In the genomic region with DNA sequence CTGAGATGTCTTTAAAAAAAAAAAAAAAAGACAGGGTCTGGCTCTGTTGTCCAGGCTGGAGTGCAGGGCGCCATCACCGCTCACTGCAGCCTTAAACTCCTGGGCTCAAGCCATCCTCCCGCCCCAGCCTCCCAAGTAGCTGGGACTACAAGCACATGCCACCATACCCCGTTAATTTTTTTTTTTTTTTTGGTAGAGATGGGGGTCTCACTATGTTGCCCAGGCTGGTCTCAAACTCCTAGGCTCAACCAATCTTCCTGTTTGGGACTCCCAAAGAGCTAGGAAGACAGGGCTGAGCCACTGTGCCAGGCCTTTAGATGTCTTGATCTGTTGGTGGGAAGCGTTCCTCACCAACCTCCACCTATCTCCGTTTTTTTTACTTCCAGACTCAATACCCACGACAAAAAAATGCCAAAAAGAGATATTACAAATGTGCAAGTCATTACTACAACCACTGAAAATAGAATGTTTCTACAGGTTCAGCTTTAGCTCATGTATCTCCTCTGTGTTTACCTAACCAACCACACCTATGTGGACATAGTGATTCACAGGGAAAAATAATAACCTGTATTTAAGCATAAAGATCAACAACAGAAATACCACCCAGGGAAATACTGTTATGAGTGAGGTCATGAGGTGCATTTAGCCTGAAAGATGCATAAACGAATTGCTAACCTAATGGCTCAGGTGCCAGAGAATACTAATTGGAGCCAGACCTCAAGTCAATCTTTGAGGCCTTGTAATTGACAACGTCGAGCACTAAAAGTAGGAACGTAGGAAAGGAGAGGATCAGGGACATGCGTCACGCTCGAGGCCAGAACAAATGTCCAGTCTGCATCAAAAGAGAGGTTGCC, we compare ENCODE assay signal across 1 cellular context.
A peak's percentile ranks its signal among the peaks of the same experiment; 100 is the strongest.
TF ChIP-seq lines count a peak whose summit lies in the region.

No MANE protein-coding gene starts in this region.

TF ChIP-seq in HepG2, 621 proteins besides CTCF, POLR2A, EP300 and RAD21 (continued from another document and continues in another):
- peak; percentile 99 for TF ChIP-seq SMARCE1 (IDR thresholded peaks at IDR 0.05; ENCODE audit: borderline replicate concordance)
- TF ChIP-seq TBX3 (IDR thresholded peaks at IDR 0.05; ENCODE audit: borderline replicate concordance), result peak; percentile 97
- peak; percentile 22 for TF ChIP-seq SKI (IDR thresholded peaks at IDR 0.05; ENCODE audit: partially characterized antibody)
- TF ChIP-seq CCAR2 (optimal IDR thresholded peaks at IDR 0.05; ENCODE audit: low read depth, low read length), result no peak
- TF ChIP-seq HDAC2 (CRISPR knock-in tag; IDR thresholded peaks at IDR 0.05), result peak; percentile 75
- TF ChIP-seq, protein P1, sequence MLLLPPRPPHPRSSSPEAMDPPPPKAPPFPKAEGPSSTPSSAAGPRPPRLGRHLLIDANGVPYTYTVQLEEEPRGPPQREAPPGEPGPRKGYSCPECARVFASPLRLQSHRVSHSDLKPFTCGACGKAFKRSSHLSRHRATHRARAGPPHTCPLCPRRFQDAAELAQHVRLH (CRISPR knock-in tag; IDR thresholded peaks at IDR 0.05; ENCODE audit: borderline replicate concordance, low read depth), result no peak
- peak; percentile 81 for TF ChIP-seq BCL6 (CRISPR knock-in tag; IDR thresholded peaks at IDR 0.05)
- TF ChIP-seq ZNF432 (CRISPR knock-in tag; IDR thresholded peaks at IDR 0.05; ENCODE audit: borderline replicate concordance), result no peak
- TF ChIP-seq DRAP1 (CRISPR knock-in tag; IDR thresholded peaks at IDR 0.05), result no peak
- no peak for TF ChIP-seq ZUFSP (CRISPR knock-in tag; IDR thresholded peaks at IDR 0.05; ENCODE audit: borderline replicate concordance)
- no peak for TF ChIP-seq ZNF263 (CRISPR knock-in tag; IDR thresholded peaks at IDR 0.05)
- TF ChIP-seq MYC (CRISPR knock-in tag; IDR thresholded peaks at IDR 0.05; ENCODE audit: borderline replicate concordance), result no peak
- no peak for TF ChIP-seq ELK4 (CRISPR knock-in tag; IDR thresholded peaks at IDR 0.05; ENCODE audit: borderline replicate concordance)
- TF ChIP-seq RORA (CRISPR knock-in tag; IDR thresholded peaks at IDR 0.05), result 0 out of 2 replicates have a peak, but pooled peaks have one; percentile 26
- no peak for TF ChIP-seq TEF (CRISPR knock-in tag; IDR thresholded peaks at IDR 0.05)
- TF ChIP-seq ZFP36L1 (CRISPR knock-in tag; IDR thresholded peaks at IDR 0.05), result peak; percentile 61; the same call in 1 of the 2 replicates
- no peak for TF ChIP-seq ZNF329 (CRISPR knock-in tag; IDR thresholded peaks at IDR 0.05; ENCODE audit: low read depth)
- no peak for TF ChIP-seq ZSCAN25 (CRISPR knock-in tag; IDR thresholded peaks at IDR 0.05)
- 0 out of 2 replicates have a peak, but pooled peaks have one; percentile 43 for TF ChIP-seq ZFX (CRISPR knock-in tag; IDR thresholded peaks at IDR 0.05; ENCODE audit: low read depth)
- TF ChIP-seq ETV5 (CRISPR knock-in tag; IDR thresholded peaks at IDR 0.05; ENCODE audit: borderline replicate concordance), result peak; percentile 35; the same call in 1 of the 2 replicates
- TF ChIP-seq SMAD9 (CRISPR knock-in tag; IDR thresholded peaks at IDR 0.05), result no peak
- TF ChIP-seq, protein P2, sequence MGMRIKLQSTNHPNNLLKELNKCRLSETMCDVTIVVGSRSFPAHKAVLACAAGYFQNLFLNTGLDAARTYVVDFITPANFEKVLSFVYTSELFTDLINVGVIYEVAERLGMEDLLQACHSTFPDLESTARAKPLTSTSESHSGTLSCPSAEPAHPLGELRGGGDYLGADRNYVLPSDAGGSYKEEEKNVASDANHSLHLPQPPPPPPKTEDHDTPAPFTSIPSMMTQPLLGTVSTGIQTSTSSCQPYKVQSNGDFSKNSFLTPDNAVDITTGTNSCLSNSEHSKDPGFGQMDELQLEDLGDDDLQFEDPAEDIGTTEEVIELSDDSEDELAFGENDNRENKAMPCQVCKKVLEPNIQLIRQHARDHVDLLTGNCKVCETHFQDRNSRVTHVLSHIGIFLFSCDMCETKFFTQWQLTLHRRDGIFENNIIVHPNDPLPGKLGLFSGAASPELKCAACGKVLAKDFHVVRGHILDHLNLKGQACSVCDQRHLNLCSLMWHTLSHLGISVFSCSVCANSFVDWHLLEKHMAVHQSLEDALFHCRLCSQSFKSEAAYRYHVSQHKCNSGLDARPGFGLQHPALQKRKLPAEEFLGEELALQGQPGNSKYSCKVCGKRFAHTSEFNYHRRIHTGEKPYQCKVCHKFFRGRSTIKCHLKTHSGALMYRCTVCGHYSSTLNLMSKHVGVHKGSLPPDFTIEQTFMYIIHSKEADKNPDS (CRISPR knock-in tag; IDR thresholded peaks at IDR 0.05), result peak; percentile 58; the same call in 1 of the 2 replicates
- peak; percentile 71; the same call in 1 of the 2 replicates for TF ChIP-seq ZNF503 (CRISPR knock-in tag; IDR thresholded peaks at IDR 0.05)
- TF ChIP-seq SIX4 (CRISPR knock-in tag; IDR thresholded peaks at IDR 0.05), result peak; percentile 40; the same call in 1 of the 2 replicates
- TF ChIP-seq SOX5 (CRISPR knock-in tag; IDR thresholded peaks at IDR 0.05; ENCODE audit: borderline replicate concordance), result peak; percentile 81; the same call in 1 of the 2 replicates
- TF ChIP-seq, protein P3, sequence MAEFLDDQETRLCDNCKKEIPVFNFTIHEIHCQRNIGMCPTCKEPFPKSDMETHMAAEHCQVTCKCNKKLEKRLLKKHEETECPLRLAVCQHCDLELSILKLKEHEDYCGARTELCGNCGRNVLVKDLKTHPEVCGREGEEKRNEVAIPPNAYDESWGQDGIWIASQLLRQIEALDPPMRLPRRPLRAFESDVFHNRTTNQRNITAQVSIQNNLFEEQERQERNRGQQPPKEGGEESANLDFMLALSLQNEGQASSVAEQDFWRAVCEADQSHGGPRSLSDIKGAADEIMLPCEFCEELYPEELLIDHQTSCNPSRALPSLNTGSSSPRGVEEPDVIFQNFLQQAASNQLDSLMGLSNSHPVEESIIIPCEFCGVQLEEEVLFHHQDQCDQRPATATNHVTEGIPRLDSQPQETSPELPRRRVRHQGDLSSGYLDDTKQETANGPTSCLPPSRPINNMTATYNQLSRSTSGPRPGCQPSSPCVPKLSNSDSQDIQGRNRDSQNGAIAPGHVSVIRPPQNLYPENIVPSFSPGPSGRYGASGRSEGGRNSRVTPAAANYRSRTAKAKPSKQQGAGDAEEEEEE (CRISPR knock-in tag; IDR thresholded peaks at IDR 0.05; ENCODE audit: borderline replicate concordance), result no peak
- TF ChIP-seq TFAP4 (IDR thresholded peaks at IDR 0.05; ENCODE audit: borderline replicate concordance, low read depth), result peak; percentile 49; the same call in 1 of the 2 replicates
- TF ChIP-seq TBX2 (CRISPR knock-in tag; IDR thresholded peaks at IDR 0.05; ENCODE audit: borderline replicate concordance), result peak; percentile 55; the same call in 1 of the 2 replicates
- TF ChIP-seq, protein P4, sequence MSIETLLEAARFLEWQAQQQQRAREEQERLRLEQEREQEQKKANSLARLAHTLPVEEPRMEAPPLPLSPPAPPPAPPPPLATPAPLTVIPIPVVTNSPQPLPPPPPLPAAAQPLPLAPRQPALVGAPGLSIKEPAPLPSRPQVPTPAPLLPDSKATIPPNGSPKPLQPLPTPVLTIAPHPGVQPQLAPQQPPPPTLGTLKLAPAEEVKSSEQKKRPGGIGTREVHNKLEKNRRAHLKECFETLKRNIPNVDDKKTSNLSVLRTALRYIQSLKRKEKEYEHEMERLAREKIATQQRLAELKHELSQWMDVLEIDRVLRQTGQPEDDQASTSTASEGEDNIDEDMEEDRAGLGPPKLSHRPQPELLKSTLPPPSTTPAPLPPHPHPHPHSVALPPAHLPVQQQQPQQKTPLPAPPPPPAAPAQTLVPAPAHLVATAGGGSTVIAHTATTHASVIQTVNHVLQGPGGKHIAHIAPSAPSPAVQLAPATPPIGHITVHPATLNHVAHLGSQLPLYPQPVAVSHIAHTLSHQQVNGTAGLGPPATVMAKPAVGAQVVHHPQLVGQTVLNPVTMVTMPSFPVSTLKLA (IDR thresholded peaks at IDR 0.05), result no peak
- TF ChIP-seq, protein P5, sequence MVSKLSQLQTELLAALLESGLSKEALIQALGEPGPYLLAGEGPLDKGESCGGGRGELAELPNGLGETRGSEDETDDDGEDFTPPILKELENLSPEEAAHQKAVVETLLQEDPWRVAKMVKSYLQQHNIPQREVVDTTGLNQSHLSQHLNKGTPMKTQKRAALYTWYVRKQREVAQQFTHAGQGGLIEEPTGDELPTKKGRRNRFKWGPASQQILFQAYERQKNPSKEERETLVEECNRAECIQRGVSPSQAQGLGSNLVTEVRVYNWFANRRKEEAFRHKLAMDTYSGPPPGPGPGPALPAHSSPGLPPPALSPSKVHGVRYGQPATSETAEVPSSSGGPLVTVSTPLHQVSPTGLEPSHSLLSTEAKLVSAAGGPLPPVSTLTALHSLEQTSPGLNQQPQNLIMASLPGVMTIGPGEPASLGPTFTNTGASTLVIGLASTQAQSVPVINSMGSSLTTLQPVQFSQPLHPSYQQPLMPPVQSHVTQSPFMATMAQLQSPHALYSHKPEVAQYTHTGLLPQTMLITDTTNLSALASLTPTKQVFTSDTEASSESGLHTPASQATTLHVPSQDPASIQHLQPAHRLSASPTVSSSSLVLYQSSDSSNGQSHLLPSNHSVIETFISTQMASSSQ (IDR thresholded peaks at IDR 0.05; ENCODE audit: low read depth), result peak; percentile 19; the same call in 1 of the 2 replicates
- TF ChIP-seq, protein P5 (CRISPR knock-in tag; IDR thresholded peaks at IDR 0.05; ENCODE audit: borderline replicate concordance), result no peak; the same call in 1 of the 2 replicates
- peak; percentile 51; the same call in 1 of the 2 replicates for TF ChIP-seq MAFF (IDR thresholded peaks at IDR 0.05; ENCODE audit: low read depth, low read length)
- TF ChIP-seq ZNF343 (CRISPR knock-in tag; IDR thresholded peaks at IDR 0.05), result no peak
- no peak for TF ChIP-seq ZSCAN12 (CRISPR knock-in tag; IDR thresholded peaks at IDR 0.05)
- TF ChIP-seq NFKB2 (CRISPR knock-in tag; IDR thresholded peaks at IDR 0.05; ENCODE audit: borderline replicate concordance), result no peak
- TF ChIP-seq, protein P6, sequence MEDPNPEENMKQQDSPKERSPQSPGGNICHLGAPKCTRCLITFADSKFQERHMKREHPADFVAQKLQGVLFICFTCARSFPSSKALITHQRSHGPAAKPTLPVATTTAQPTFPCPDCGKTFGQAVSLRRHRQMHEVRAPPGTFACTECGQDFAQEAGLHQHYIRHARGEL (CRISPR knock-in tag; IDR thresholded peaks at IDR 0.05), result no peak
- TF ChIP-seq GTF2F1 (IDR thresholded peaks at IDR 0.05; ENCODE audit: low read length), result 0 out of 2 replicates have a peak, but pooled peaks have one; percentile 16
- TF ChIP-seq SPEN (CRISPR knock-in tag; IDR thresholded peaks at IDR 0.05; ENCODE audit: low read depth), result no peak
